Comparison of ENCODE assay signal across 12 cellular contexts in genomic region chr18:22493255-22493654, GRCh38.
"Had no signal": no experiment of that assay in that cellular context is flagged by ENCODE, and none has a peak within 500 bp of the region (broad histone marks: within the 10 kb centered on the region; RNA-seq: fewer than 3 reads in every experiment).

No MANE protein-coding gene starts in this region.

- H2AFZ ChIP-seq: neural progenitor cell, parathyroid adenoma had no signal

- ATAC-seq: activated T-cell treated with anti-CD3 and anti-CD28 coated beads, Interleukin-2, amount 50 U/mL, for 4 hours had no signal

- H3K79me2 ChIP-seq: parathyroid adenoma had no signal

- H3K4me2 ChIP-seq: neural progenitor cell had no signal

- H3K9ac ChIP-seq: neural progenitor cell, parathyroid adenoma had no signal

- H3K9me3 ChIP-seq: thyroid gland had no signal

- H3K4me3 ChIP-seq: neural progenitor cell, skin epidermis, thyroid gland had no signal

- H3K4me1 ChIP-seq: neural progenitor cell, parathyroid adenoma had no signal

- H3K36me3 ChIP-seq: neural progenitor cell, thyroid gland had no signal

- DNase-seq: activated CD4-positive, alpha-beta memory T cell treated with anti-CD3 and anti-CD28 coated beads for 36 hours; activated gamma-delta T cell; activated T-cell treated with anti-CD3 and anti-CD28 coated beads, Interleukin-2, amount 50 U/mL, for 4 hours; cerebellar nuclear complex; endodermal cell; immature natural killer cell; left cardiac atrium; retina; thyroid gland had no signal

- H3K27me3 ChIP-seq: neural progenitor cell, thyroid gland had no signal

- H3K27ac ChIP-seq: neural progenitor cell, parathyroid adenoma, skin epidermis, thyroid gland had no signal
